21 cellular contexts compared by ENCODE assay signal in genomic region chr2:155418753-155419152, GRCh38.
"Had no signal": no experiment of that assay in that cellular context is flagged by ENCODE, and none has a peak within 500 bp of the region (broad histone marks: within the 10 kb centered on the region; RNA-seq: fewer than 3 reads in every experiment).

No MANE protein-coding gene starts in this region.

- H3K36me3 ChIP-seq: neural progenitor cell, suprapubic skin, transverse colon, upper lobe of right lung, vagina had no signal

- H3K9me3 ChIP-seq: suprapubic skin, transverse colon, upper lobe of right lung, vagina had no signal

- H3K27me3 ChIP-seq: dorsolateral prefrontal cortex, neural progenitor cell, suprapubic skin, transverse colon, upper lobe of right lung, vagina had no signal

- DNase-seq: dorsolateral prefrontal cortex; effector CD4-positive, alpha-beta T cell; kidney; mesenchymal stem cell; midbrain; naive thymus-derived CD4-positive, alpha-beta T cell; stimulated activated CD4-positive, alpha-beta T cell treated with anti-CD3 and anti-CD28 coated beads, Interleukin-12 subunit alpha, Interleukin-12 subunit beta, amount 100 ng/mL, for 4 hours; stimulated activated CD4-positive, alpha-beta T cell treated with anti-CD3 and anti-CD28 coated beads, Interleukin-1b, Interleukin-23, amount 100 ng/mL, for 48 hours; stimulated activated CD4-positive, alpha-beta T cell treated with anti-CD3 and anti-CD28 coated beads, Interleukin-4, amount 100 ng/mL, for 1 hour; stimulated activated CD8-positive, alpha-beta memory T cell treated with anti-CD3 and anti-CD28 coated beads, Interleukin-4, amount 100 ng/mL, for 48 hours; stimulated activated naive CD4-positive, alpha-beta T cell; stimulated activated naive CD8-positive, alpha-beta T cell treated with anti-CD3 and anti-CD28 coated beads, Interleukin-15, amount 100 ng/mL, for 72 hours; transverse colon; upper lobe of right lung had no signal

- H3K4me3 ChIP-seq: dorsolateral prefrontal cortex, neural progenitor cell, smooth muscle cell, suprapubic skin, transverse colon, upper lobe of right lung, vagina had no signal

- ATAC-seq: left lobe of liver; naive thymus-derived CD4-positive, alpha-beta T cell; sciatic nerve; stimulated activated naive CD8-positive, alpha-beta T cell treated with anti-CD3 and anti-CD28 coated beads, Interleukin-15, amount 100 ng/mL, for 72 hours; upper lobe of right lung had no signal

- H3K4me1 ChIP-seq: neural progenitor cell, parathyroid adenoma, suprapubic skin, transverse colon, upper lobe of right lung, vagina had no signal

- H3K27ac ChIP-seq: dorsolateral prefrontal cortex, neural progenitor cell, parathyroid adenoma, suprapubic skin, transverse colon, upper lobe of right lung, vagina had no signal
